In genomic region chr12:91965781-91966180, GRCh38 we compare ENCODE assay signal across 20 cellular contexts.
"Had no signal": no experiment of that assay in that cellular context is flagged by ENCODE, and none has a peak within 500 bp of the region (broad histone marks: within the 10 kb centered on the region; RNA-seq: fewer than 3 reads in every experiment).

No MANE protein-coding gene starts in this region.

- H3K4me1 Mint-ChIP-seq: WTC11 had no signal

- H3K4me3 ChIP-seq: body of pancreas, coronary artery, esophagus squamous epithelium, sigmoid colon, transverse colon had no signal

- H3K36me3 ChIP-seq: esophagus squamous epithelium, sigmoid colon, transverse colon had no signal

- H3K4me1 ChIP-seq: esophagus squamous epithelium, sigmoid colon, transverse colon had no signal

- H3K4me3 Mint-ChIP-seq: activated CD8-positive, alpha-beta T cell treated with anti-CD3 and anti-CD28 coated beads for 36 hours; activated naive CD8-positive, alpha-beta T cell; nephron; WTC11 had no signal

- H3K27me3 Mint-ChIP-seq: activated CD8-positive, alpha-beta T cell treated with anti-CD3 and anti-CD28 coated beads for 36 hours; activated naive CD8-positive, alpha-beta T cell had no signal

- H3K27ac Mint-ChIP-seq: activated CD8-positive, alpha-beta T cell treated with anti-CD3 and anti-CD28 coated beads for 36 hours; activated naive CD8-positive, alpha-beta T cell; WTC11 had no signal

- H3K27me3 ChIP-seq: body of pancreas, esophagus squamous epithelium, sigmoid colon, transverse colon had no signal

- H3K9me3 ChIP-seq: body of pancreas, esophagus squamous epithelium, sigmoid colon had no signal

- DNase-seq: activated CD4-positive, alpha-beta T cell treated with anti-CD3 and anti-CD28 coated beads for 4 hours; activated CD8-positive, alpha-beta memory T cell treated with anti-CD3 and anti-CD28 coated beads, Interleukin-2, amount 50 U/mL, for 48 hours; activated CD8-positive, alpha-beta T cell treated with anti-CD3 and anti-CD28 coated beads for 36 hours; activated gamma-delta T cell treated with Interleukin-2 at 50 U/mL for 16 hours; amniotic stem cell; body of pancreas; caudate nucleus; esophagus squamous epithelium; foreskin fibroblast; hypothalamus; mesendoderm; sigmoid colon; stimulated activated CD4-positive, alpha-beta T cell treated with anti-CD3 and anti-CD28 coated beads, Interleukin-1b, Interleukin-23, amount 100 ng/mL, for 48 hours; substantia nigra; transverse colon had no signal

- FAIRE-seq: TTC549 had no signal

- ATAC-seq: activated CD8-positive, alpha-beta T cell treated with anti-CD3 and anti-CD28 coated beads for 36 hours; body of pancreas; WTC11 had no signal

- H3K27ac ChIP-seq: body of pancreas, coronary artery, esophagus squamous epithelium, sigmoid colon, transverse colon had no signal
